ENCODE assay signal across 1 cellular context in the genomic region with DNA sequence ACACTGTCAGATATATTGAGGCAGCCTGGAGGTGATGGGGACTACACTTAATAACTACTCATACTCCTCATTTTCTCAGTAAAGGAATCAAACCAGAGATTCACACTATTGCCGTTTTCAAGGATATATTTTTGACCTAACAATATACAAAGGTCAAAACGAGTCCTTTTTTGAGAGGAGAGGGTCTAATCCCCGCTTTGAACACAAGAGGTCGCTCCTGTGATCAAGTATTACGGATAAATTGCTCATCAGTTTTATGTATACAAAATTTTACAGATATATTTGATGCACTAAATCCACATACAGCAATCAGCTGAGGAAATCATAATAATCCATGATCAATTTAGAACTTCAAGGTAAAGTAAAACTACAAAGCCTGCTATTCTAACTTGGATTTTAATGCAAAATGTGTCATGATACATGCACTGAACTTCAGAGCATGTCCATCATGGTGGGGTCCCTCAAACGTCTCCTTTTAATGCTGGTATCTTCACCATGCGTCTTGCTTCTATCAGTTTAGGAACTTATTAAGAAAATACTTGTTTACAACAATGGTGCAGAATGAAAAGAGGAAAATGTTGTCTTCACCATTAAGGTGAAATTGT.
TF ChIP-seq lines count a peak whose summit lies in the region.

No MANE protein-coding gene starts in this region.

TF ChIP-seq in endothelial cell of umbilical vein, 7 proteins besides CTCF, POLR2A, EP300 and RAD21:
- no peak for TF ChIP-seq GATA2 (IDR thresholded peaks at IDR 0.05; ENCODE audit: insufficient read depth, insufficient read length, low read depth, low read length)
- TF ChIP-seq POLR2AphosphoS5 (IDR thresholded peaks at IDR 0.05; ENCODE audit: insufficient read depth, low read depth, low read length): no peak
- no peak for TF ChIP-seq FOS (IDR thresholded peaks at IDR 0.05; ENCODE audit: borderline replicate concordance, insufficient read depth, low read length)
- no peak for TF ChIP-seq MAX (IDR thresholded peaks at IDR 0.05; ENCODE audit: insufficient read depth, insufficient read length)
- no peak for TF ChIP-seq JUN (IDR thresholded peaks at IDR 0.05; ENCODE audit: borderline replicate concordance, insufficient read depth, insufficient read length, low read depth)
- no peak for TF ChIP-seq MYC (IDR thresholded peaks at IDR 0.05; ENCODE audit: low read depth, low read length)
- TF ChIP-seq EZH2 (IDR thresholded peaks at IDR 0.05; ENCODE audit: borderline replicate concordance, low read depth, low read length, severe bottlenecking): no peak
